9 cellular contexts compared by ENCODE assay signal in the genomic region with DNA sequence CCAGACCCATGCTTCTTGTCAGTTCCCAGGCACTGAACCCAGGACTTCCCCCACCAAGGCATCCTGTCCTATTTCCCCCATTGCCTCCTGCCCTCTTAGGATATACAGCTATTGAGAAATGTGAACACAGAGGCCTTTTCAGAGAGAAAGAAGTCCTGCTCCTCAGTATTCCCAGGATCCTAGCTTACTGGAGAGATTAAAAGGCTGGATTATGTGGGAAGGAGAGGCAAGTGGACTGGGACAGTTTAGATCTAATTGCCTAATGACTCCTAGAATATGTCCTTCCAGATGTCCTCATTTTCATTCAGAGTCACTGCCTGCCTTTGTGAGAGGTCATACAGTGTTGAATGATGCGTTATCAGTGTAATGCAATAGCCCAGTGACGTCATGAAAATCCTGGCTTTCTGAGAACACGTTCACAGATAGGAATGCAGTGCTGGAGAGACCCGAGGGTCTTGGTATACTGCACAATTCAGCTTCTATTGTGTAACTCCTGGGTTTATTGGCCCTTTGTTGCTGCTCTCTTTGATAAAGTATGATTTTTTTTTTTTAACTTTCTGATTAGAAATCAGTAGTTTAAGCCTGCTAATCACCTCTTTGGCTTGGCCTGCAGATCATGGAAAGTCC. TPM values are rescaled to one million over a fixed set of nuclear protein-coding genes. Genes with fewer than 3 reads are reported as not detected.
DNase-seq lines count a peak whose midpoint lies in the region; ATAC-seq, FAIRE-seq and TF ChIP-seq lines count a peak whose summit lies in the region.
"Had no signal": no experiment of that assay in that cellular context is flagged by ENCODE, and none has a peak within 500 bp of the region (broad histone marks: within the 10 kb centered on the region; RNA-seq: fewer than 3 reads in every experiment).

No MANE protein-coding gene starts in this region.

- no peaks in the 10 kb centered on the region for H4K20me1 ChIP-seq in astrocyte (ENCODE audit: insufficient read depth, low read length)

- TF ChIP-seq CTCF in astrocyte (IDR thresholded peaks at IDR 0.05; ENCODE audit: insufficient read depth, low read depth, low read length) (no peak), GM10248 (IDR thresholded peaks at IDR 0.05; ENCODE audit: control extremely low read depth, extremely low read depth, low read depth, missing control alignments) (no peak), uterus (IDR thresholded peaks at IDR 0.05) (no peak)

- POLR2A ChIA-PET in GM10248 (lab: Yijun Ruan, JAX), result no interaction called here

- no peaks in the 10 kb centered on the region for H3K79me2 ChIP-seq in astrocyte (ENCODE audit: insufficient read depth, low read length)

- H3K4me3 ChIP-seq in HUES48 (ENCODE audit: low read depth, low read length) (no peak overlapping the region), astrocyte (ENCODE audit: insufficient read depth, low read depth, low read length) (no peak overlapping the region), uterus (no peak overlapping the region)

- H3K4me1 ChIP-seq in HUES48 (ENCODE audit: control insufficient read depth, insufficient read depth, low read length) (peaks cover 21% of the 10 kb centered on the region), astrocyte (ENCODE audit: insufficient read depth, low read length) (peaks cover 46% of the 10 kb centered on the region), uterus (no peaks in the 10 kb centered on the region)

- H3K27ac Mint-ChIP-seq in astrocyte (ENCODE audit: unreplicated experiment), result peak overlapping the region; percentile 96
- H3K27ac Mint-ChIP-seq: activated naive CD8-positive, alpha-beta T cell treated with anti-CD3 and anti-CD28 coated beads, Interleukin-2, amount 10 ng/mL, durations not matched to agents 7 days and 5 days had no signal

- H3K27ac ChIP-seq in HUES48 (ENCODE audit: low read depth, low read length) (peak overlapping the region; percentile 46), astrocyte (ENCODE audit: low read depth, low read length) (peak overlapping the region; percentile 84), uterus (no peak overlapping the region)

- no peak for ATAC-seq in HG03095 (IDR thresholded peaks at IDR 0.05; ENCODE audit: unreplicated experiment)

- no peaks in the 10 kb centered on the region for H3K27me3 Mint-ChIP-seq in astrocyte (ENCODE audit: low read depth, unreplicated experiment)
- H3K27me3 Mint-ChIP-seq: activated naive CD8-positive, alpha-beta T cell treated with anti-CD3 and anti-CD28 coated beads, Interleukin-2, amount 10 ng/mL, durations not matched to agents 7 days and 5 days had no signal

- H3K4me2 ChIP-seq in astrocyte (ENCODE audit: low read length), result peak overlapping the region; percentile 72

- intact Hi-C loops in uterus (cut with DNase I; ENCODE audit: low total_unique reads), result no loop called here

- H3K27me3 ChIP-seq in HUES48 (ENCODE audit: control insufficient read depth, insufficient read depth, low read length), result no peaks in the 10 kb centered on the region
- no peaks in the 10 kb centered on the region for H3K27me3 ChIP-seq in astrocyte (ENCODE audit: insufficient read depth, low read length)
- no peaks in the 10 kb centered on the region for H3K27me3 ChIP-seq in uterus

- DNase-seq in AG08396 (ENCODE audit: low spot score), result peak; percentile 74
- peak; percentile 98 for DNase-seq in astrocyte (ENCODE audit: low read depth)
- DNase-seq in kidney glomerular epithelial cell (lab: John Stamatoyannopoulos, UW), result peak; percentile 86
- no peak for DNase-seq in COR-L47 (lab: John Stamatoyannopoulos, UW)
- DNase-seq in GM10248 (ENCODE audit: extremely low spot score), result no peak
- no peak for DNase-seq in uterus
- DNase-seq: activated naive CD8-positive, alpha-beta T cell treated with anti-CD3 and anti-CD28 coated beads, Interleukin-2, amount 10 ng/mL, durations not matched to agents 7 days and 5 days had no signal

- no peak overlapping the region for H3K4me3 Mint-ChIP-seq in astrocyte (ENCODE audit: unreplicated experiment)
- H3K4me3 Mint-ChIP-seq: activated naive CD8-positive, alpha-beta T cell treated with anti-CD3 and anti-CD28 coated beads, Interleukin-2, amount 10 ng/mL, durations not matched to agents 7 days and 5 days had no signal

- H3K9ac ChIP-seq in HUES48 (ENCODE audit: low read depth, low read length) (no peak overlapping the region), astrocyte (ENCODE audit: low read length) (peak overlapping the region; percentile 66)

- no peaks in the 10 kb centered on the region for H3K36me3 Mint-ChIP-seq in astrocyte (ENCODE audit: low read depth, unreplicated experiment)
- H3K36me3 Mint-ChIP-seq: activated naive CD8-positive, alpha-beta T cell treated with anti-CD3 and anti-CD28 coated beads, Interleukin-2, amount 10 ng/mL, durations not matched to agents 7 days and 5 days had no signal

- no peak for TF ChIP-seq POLR2A in uterus (IDR thresholded peaks at IDR 0.05)

- CTCF ChIA-PET in GM10248 (lab: Yijun Ruan, JAX), result interaction anchor here (1.4 kb wide), 1 partner anchor 48 kb away, joined by 5 read pairs; no protein-coding TSS in a partner anchor

- no peaks in the 10 kb centered on the region for H3K9me3 Mint-ChIP-seq in astrocyte (ENCODE audit: unreplicated experiment)
- H3K9me3 Mint-ChIP-seq: activated naive CD8-positive, alpha-beta T cell treated with anti-CD3 and anti-CD28 coated beads, Interleukin-2, amount 10 ng/mL, durations not matched to agents 7 days and 5 days had no signal

- no peaks in the 10 kb centered on the region for H3K9me3 ChIP-seq in HUES48 (ENCODE audit: control insufficient read depth, insufficient read depth, low read length)
- H3K9me3 ChIP-seq in astrocyte (ENCODE audit: insufficient read depth, low read depth, low read length), result no peaks in the 10 kb centered on the region
- H3K9me3 ChIP-seq in uterus, result no peaks in the 10 kb centered on the region

- FAIRE-seq in astrocyte (lab: Jason Lieb, UNC), result peak; percentile 70

- no peaks in the 10 kb centered on the region for H3K36me3 ChIP-seq in HUES48 (ENCODE audit: control insufficient read depth, insufficient read depth, low read length)
- no peaks in the 10 kb centered on the region for H3K36me3 ChIP-seq in astrocyte (ENCODE audit: insufficient read depth, low read length)
- no peaks in the 10 kb centered on the region for H3K36me3 ChIP-seq in uterus

- peaks cover 41% of the 10 kb centered on the region for H3K4me1 Mint-ChIP-seq in astrocyte (ENCODE audit: low read depth, unreplicated experiment)
- H3K4me1 Mint-ChIP-seq: activated naive CD8-positive, alpha-beta T cell treated with anti-CD3 and anti-CD28 coated beads, Interleukin-2, amount 10 ng/mL, durations not matched to agents 7 days and 5 days had no signal

- H2AFZ ChIP-seq in astrocyte (ENCODE audit: low read depth, low read length), result peak overlapping the region; percentile 3

RNA-seq across cellular contexts. Expression of a gene that starts 26.2 kb away (rescaled TPM):
- total RNA-seq in astrocyte, result 33.6 and 48.6 TPM in 2 replicates
- total RNA-seq in uterus, result 1 to 10 TPM in 2 of 4 donors, under 1 TPM in 1, not detected in 1; under 0.01 to 8.7 (median 1.9) TPM

Comparison
In these comparisons a context has a peak if more than half of its experiments do, and no peak if none do; other contexts are left out.
1. DNase-seq: peak in AG08396 (single experiment), astrocyte (single experiment) and kidney glomerular epithelial cell (single experiment); none in COR-L47 (single experiment), GM10248 (single experiment) and uterus (0 of 2).
2. H3K27ac ChIP-seq: peak in HUES48 (single experiment) and astrocyte (single experiment); none in uterus (0 of 2).